21 cellular contexts compared by ENCODE assay signal in genomic region chr1:172405912-172406311, GRCh38. TPM values are rescaled to one million over a fixed set of nuclear protein-coding genes. Genes with fewer than 3 reads are reported as not detected.
DNase-seq lines count a peak whose midpoint lies in the region; ATAC-seq, FAIRE-seq and TF ChIP-seq lines count a peak whose summit lies in the region.
"Had no signal": no experiment of that assay in that cellular context is flagged by ENCODE, and none has a peak within 500 bp of the region (broad histone marks: within the 10 kb centered on the region; RNA-seq: fewer than 3 reads in every experiment).

No MANE protein-coding gene starts in this region.

- no peaks in the 10 kb centered on the region for H3K9me1 ChIP-seq in K562 (ENCODE audit: control insufficient read depth, insufficient read depth, low read length)

- H3K27ac ChIP-seq in K562 (ENCODE audit: extremely low read depth, low read depth, low read length) = no peak overlapping the region
- H3K27ac ChIP-seq in Peyer's patch = no peak overlapping the region
- no peak overlapping the region for H3K27ac ChIP-seq in left ventricle myocardium inferior (replicated peaks)
- H3K27ac ChIP-seq: KMS-11 had no signal

- FAIRE-seq in K562 (lab: Jason Lieb, UNC) = no peak

- no peaks in the 10 kb centered on the region for H3K27me3 ChIP-seq in K562 (ENCODE audit: control insufficient read depth in 2 of 2, insufficient read depth in 2 of 2, low read length in 2 of 2)
- no peaks in the 10 kb centered on the region for H3K27me3 ChIP-seq in Peyer's patch
- H3K27me3 ChIP-seq in left ventricle myocardium inferior (ENCODE audit: low read depth) = no peaks in the 10 kb centered on the region

- no peak overlapping the region for H3K27ac Mint-ChIP-seq in activated CD4-positive, alpha-beta T cell treated with anti-CD3 and anti-CD28 coated beads for 36 hours
- no peak overlapping the region for H3K27ac Mint-ChIP-seq in stimulated activated effector memory CD8-positive, alpha-beta T cell treated with anti-CD3 and anti-CD28 coated beads, Interleukin-12 subunit alpha, Interleukin-12 subunit beta, amount 100 ng/mL, for 72 hours
- H3K27ac Mint-ChIP-seq: CD14-positive monocyte had no signal

- no peak for DNase-seq in activated CD4-positive, alpha-beta T cell treated with anti-CD3 and anti-CD28 coated beads for 36 hours
- DNase-seq in activated CD4-positive, alpha-beta T cell treated with anti-CD3 and anti-CD28 coated beads, Interleukin-2, amount 50 U/mL, for 1 hour = no peak
- DNase-seq in M059J (ENCODE audit: low read depth) (peak; percentile 42), K562 (ENCODE audit: extremely low read depth in 1 of 4, low spot score in 3 of 4) (no peak), Peyer's patch (no peak), left ventricle myocardium inferior (no peak), activated gamma-delta T cell (lab: John Stamatoyannopoulos, UW) (no peak)
- no peak for DNase-seq in stimulated activated effector memory CD8-positive, alpha-beta T cell treated with anti-CD3 and anti-CD28 coated beads, Interleukin-12 subunit alpha, Interleukin-12 subunit beta, amount 100 ng/mL, for 72 hours (ENCODE audit: low spot score in 2 of 2)
- DNase-seq: 8988T, DMS 273 treated with DMSO at 0.1 percent for 48 hours, GF-D8, NCI-H1436, NCI-H1930, NCI-H226, NCI-H524, NCI-H82 had no signal

- H3K36me3 ChIP-seq in K562 (ENCODE audit: control insufficient read depth, insufficient read depth, low read length) (no peaks in the 10 kb centered on the region), Peyer's patch (no peaks in the 10 kb centered on the region), left ventricle myocardium inferior (no peaks in the 10 kb centered on the region)

- no peak for TF ChIP-seq CTCF in K562 (IDR thresholded peaks at IDR 0.05 in 2 of 3, conservative IDR thresholded peaks at IDR 0.05 in 1 of 3; ENCODE audit: insufficient read depth in 2 of 3, low read depth in 1 of 3, low read length in 3 of 3)
- no peak for TF ChIP-seq CTCF in Peyer's patch (IDR thresholded peaks at IDR 0.05)
- TF ChIP-seq CTCF in left ventricle myocardium inferior (IDR thresholded peaks at IDR 0.05; ENCODE audit: borderline replicate concordance) = no peak

- H3K27me3 Mint-ChIP-seq in activated CD4-positive, alpha-beta T cell treated with anti-CD3 and anti-CD28 coated beads for 36 hours = no peaks in the 10 kb centered on the region

- no peak overlapping the region for H3K9ac ChIP-seq in K562 (ENCODE audit: insufficient read depth in 1 of 2, low read depth in 2 of 2, low read length in 2 of 2)
- H3K9ac ChIP-seq: KMS-11 had no signal

- POLR2A ChIA-PET in activated CD4-positive, alpha-beta T cell treated with anti-CD3 and anti-CD28 coated beads for 36 hours (lab: Charles Lee) = no interaction called here
- POLR2A ChIA-PET in K562 (lab: Yijun Ruan, JAX) = interaction anchor here (0.6 kb wide), 1 partner anchor 46 kb away, joined by 3 read pairs; no protein-coding TSS in a partner anchor

- H3K4me1 Mint-ChIP-seq in activated CD4-positive, alpha-beta T cell treated with anti-CD3 and anti-CD28 coated beads for 36 hours = peaks cover 16% of the 10 kb centered on the region
- peaks cover 12% of the 10 kb centered on the region for H3K4me1 Mint-ChIP-seq in stimulated activated effector memory CD8-positive, alpha-beta T cell treated with anti-CD3 and anti-CD28 coated beads, Interleukin-12 subunit alpha, Interleukin-12 subunit beta, amount 100 ng/mL, for 72 hours
- H3K4me1 Mint-ChIP-seq: CD14-positive monocyte had no signal

- H3K4me3 ChIP-seq in K562 = no peak overlapping the region
- H3K4me3 ChIP-seq in Peyer's patch = no peak overlapping the region
- H3K4me3 ChIP-seq in left ventricle myocardium inferior = no peak overlapping the region

- ATAC-seq in activated CD4-positive, alpha-beta T cell treated with anti-CD3 and anti-CD28 coated beads for 36 hours = peak; percentile 61
- ATAC-seq in K562 = no peak
- ATAC-seq in stimulated activated effector memory CD8-positive, alpha-beta T cell treated with anti-CD3 and anti-CD28 coated beads, Interleukin-12 subunit alpha, Interleukin-12 subunit beta, amount 100 ng/mL, for 72 hours = peak; percentile 85

- no peaks in the 10 kb centered on the region for H3K36me3 Mint-ChIP-seq in activated CD4-positive, alpha-beta T cell treated with anti-CD3 and anti-CD28 coated beads for 36 hours (ENCODE audit: low read depth)
- H3K36me3 Mint-ChIP-seq in stimulated activated effector memory CD8-positive, alpha-beta T cell treated with anti-CD3 and anti-CD28 coated beads, Interleukin-12 subunit alpha, Interleukin-12 subunit beta, amount 100 ng/mL, for 72 hours = no peaks in the 10 kb centered on the region
- H3K36me3 Mint-ChIP-seq: CD14-positive monocyte had no signal

- H2AFZ ChIP-seq in K562 (ENCODE audit: low read depth, low read length) = no peak overlapping the region

- BruUV-seq in K562 (replicated peaks; lab: Mats Ljungman, UMichigan) = no TSS peak

- no peak for TF ChIP-seq EP300 in K562 (IDR thresholded peaks at IDR 0.05; ENCODE audit: low read length)

- TF ChIP-seq POLR2A in K562 (conservative IDR thresholded peaks at IDR 0.05) = no peak
- TF ChIP-seq POLR2A in Peyer's patch (IDR thresholded peaks at IDR 0.05) = no peak

- intact Hi-C loops in activated CD4-positive, alpha-beta T cell treated with anti-CD3 and anti-CD28 coated beads for 36 hours (cut with DNase I, micrococcal nuclease) = no loop called here
- intact Hi-C loops in K562 (cut with micrococcal nuclease) (no loop called here), left ventricle myocardium inferior (cut with micrococcal nuclease) (loop anchor here (10.0 kb wide), 1 partner anchor 321 kb away; no protein-coding TSS in a partner anchor)

- no peak for TF ChIP-seq RAD21 in K562 (CRISPR knock-in tag; conservative IDR thresholded peaks at IDR 0.05 in 1 of 2, IDR thresholded peaks at IDR 0.05 in 1 of 2)

- no peak overlapping the region for H3K4me3 Mint-ChIP-seq in activated CD4-positive, alpha-beta T cell treated with anti-CD3 and anti-CD28 coated beads for 36 hours
- no peak overlapping the region for H3K4me3 Mint-ChIP-seq in stimulated activated effector memory CD8-positive, alpha-beta T cell treated with anti-CD3 and anti-CD28 coated beads, Interleukin-12 subunit alpha, Interleukin-12 subunit beta, amount 100 ng/mL, for 72 hours
- H3K4me3 Mint-ChIP-seq: CD14-positive monocyte had no signal

- no peaks in the 10 kb centered on the region for H4K20me1 ChIP-seq in K562 (replicated peaks; ENCODE audit: control insufficient read depth, insufficient read depth, low read length)

- H3K4me1 ChIP-seq in K562 (replicated peaks in 1 of 2; ENCODE audit: control insufficient read depth in 2 of 2, insufficient read depth in 2 of 2, low read length in 2 of 2) = no peaks in the 10 kb centered on the region; a peak in 1 of 5 replicates
- no peaks in the 10 kb centered on the region for H3K4me1 ChIP-seq in Peyer's patch
- peaks cover 10% of the 10 kb centered on the region for H3K4me1 ChIP-seq in left ventricle myocardium inferior

- no peaks in the 10 kb centered on the region for H3K79me2 ChIP-seq in K562 (ENCODE audit: control insufficient read depth, insufficient read depth, low read length)

- no peaks in the 10 kb centered on the region for H3K9me3 Mint-ChIP-seq in activated CD4-positive, alpha-beta T cell treated with anti-CD3 and anti-CD28 coated beads for 36 hours (ENCODE audit: low read depth)
- H3K9me3 Mint-ChIP-seq in stimulated activated effector memory CD8-positive, alpha-beta T cell treated with anti-CD3 and anti-CD28 coated beads, Interleukin-12 subunit alpha, Interleukin-12 subunit beta, amount 100 ng/mL, for 72 hours = no peaks in the 10 kb centered on the region
- H3K9me3 Mint-ChIP-seq: CD14-positive monocyte had no signal

- in situ Hi-C loops in K562 (cut with MboI) = no loop called here

- no peak overlapping the region for H3K4me2 ChIP-seq in K562 (ENCODE audit: insufficient read depth, low read length)
- H3K4me2 ChIP-seq: KMS-11 had no signal

- H3K9me3 ChIP-seq in K562 (replicated peaks; ENCODE audit: control insufficient read depth, insufficient read depth, low read depth, low read length) (no peaks in the 10 kb centered on the region), Peyer's patch (no peaks in the 10 kb centered on the region), left ventricle myocardium inferior (replicated peaks) (no peaks in the 10 kb centered on the region)

- CTCF ChIA-PET in activated CD4-positive, alpha-beta T cell treated with anti-CD3 and anti-CD28 coated beads for 36 hours (lab: Charles Lee) = interaction anchor here (0.7 to 2.0 kb wide), 6 partner anchors 66 to 410 kb away, joined by 3 to 6 read pairs (median 3); no protein-coding TSS in a partner anchor
- CTCF ChIA-PET in K562 (lab: Yijun Ruan, JAX; ENCODE audit: low intra/inter-chr PET ratio) = no interaction called here

RNA-seq across cellular contexts. Expression of gene C1orf105, which starts 14.6 kb away (rescaled TPM):
- total RNA-seq in activated CD4-positive, alpha-beta T cell treated with anti-CD3 and anti-CD28 coated beads for 36 hours = not detected
- not detected in 2 replicates for total RNA-seq in M059J (2014; rRNA removed; shearing (Covaris generic))
- total RNA-seq in K562 (2011; cell fraction: chromatin; rRNA removed; ENCODE audit: low replicate concordance) = not detected in 2 replicates
- total RNA-seq in K562 (2011; cell fraction: nucleolus; rRNA removed) = not detected in 2 replicates
- total RNA-seq in K562 (2011; cell fraction: nucleoplasm; rRNA removed) = not detected in 2 replicates
- not detected in 2 replicates for total RNA-seq in K562 (2014; rRNA removed)
- not detected in 2 replicates for total RNA-seq in K562 (2014; rRNA removed; fragmentation: Illumina TruSeq; extraction: Trizol)
- not detected in 2 replicates for total RNA-seq in K562 (2015; rRNA removed; fragmentation: Illumina TruSeq; extraction: Trizol)
- not detected in 2 replicates for total RNA-seq in K562 (2021)
- 0.08 TPM in 1 of 2 replicates, not detected in the other for polyA plus RNA-seq in K562 (2011; rRNA removed)
- polyA plus RNA-seq in K562 (2011; cell fraction: cytosol; rRNA removed) = not detected in 2 replicates
- not detected in 2 replicates for polyA plus RNA-seq in K562 (2011; cell fraction: nucleus; rRNA removed)
- polyA plus RNA-seq in K562 (2012) = not detected in 2 replicates
- polyA plus RNA-seq in K562 (2014; fragmentation: Illumina TruSeq; extraction: Trizol) = 0.19 TPM in 1 of 2 replicates, not detected in the other
- polyA plus RNA-seq in K562 (2014; fragmentation: Nextera tagmentation; extraction: Ambion mirVana) = not detected
- not detected in 2 replicates for polyA plus RNA-seq in K562 (2014; rRNA removed)
- polyA minus RNA-seq in K562 (2011; rRNA and poly(A)+ RNA removed) = not detected in 2 replicates
- polyA minus RNA-seq in K562 (2011; cell fraction: cytosol; rRNA and poly(A)+ RNA removed) = not detected in 2 replicates
- not detected in 2 replicates for polyA minus RNA-seq in K562 (2011; cell fraction: nucleus; rRNA and poly(A)+ RNA removed)
- not detected for total RNA-seq in Peyer's patch
- total RNA-seq in left ventricle myocardium inferior = 8.5 TPM
- total RNA-seq: H4, HT-29 had no signal
- polyA plus RNA-seq: AG04450, CD14-positive monocyte had no signal

RNA-seq across cellular contexts. Expression of gene PIGC, which starts 38.0 kb away (rescaled TPM):
- 10 to 100 TPM; 14.7 to 17.1 TPM for total RNA-seq in activated CD4-positive, alpha-beta T cell treated with anti-CD3 and anti-CD28 coated beads for 36 hours
- total RNA-seq in M059J (2014; rRNA removed; shearing (Covaris generic)) = 35.5 and 40.6 TPM in 2 replicates
- 43.3 and 43.8 TPM in 2 replicates for total RNA-seq in K562 (2011; cell fraction: chromatin; rRNA removed; ENCODE audit: low replicate concordance)
- total RNA-seq in K562 (2011; cell fraction: nucleolus; rRNA removed) = 42.9 and 48.8 TPM in 2 replicates
- total RNA-seq in K562 (2011; cell fraction: nucleoplasm; rRNA removed) = 52.9 and 57.7 TPM in 2 replicates
- 30.5 and 34.4 TPM in 2 replicates for total RNA-seq in K562 (2014; rRNA removed)
- total RNA-seq in K562 (2014; rRNA removed; fragmentation: Illumina TruSeq; extraction: Trizol) = 54.7 and 62.1 TPM in 2 replicates
- 44.5 and 46.0 TPM in 2 replicates for total RNA-seq in K562 (2015; rRNA removed; fragmentation: Illumina TruSeq; extraction: Trizol)
- 38.9 and 40.3 TPM in 2 replicates for total RNA-seq in K562 (2021)
- 59.3 and 60.4 TPM in 2 replicates for polyA plus RNA-seq in K562 (2011; rRNA removed)
- polyA plus RNA-seq in K562 (2011; cell fraction: cytosol; rRNA removed) = 50.8 and 72.2 TPM in 2 replicates
- 31.5 and 37.4 TPM in 2 replicates for polyA plus RNA-seq in K562 (2011; cell fraction: nucleus; rRNA removed)
- polyA plus RNA-seq in K562 (2012) = 49.3 and 58.4 TPM in 2 replicates
- 56.4 and 59.3 TPM in 2 replicates for polyA plus RNA-seq in K562 (2014; fragmentation: Illumina TruSeq; extraction: Trizol)
- polyA plus RNA-seq in K562 (2014; fragmentation: Nextera tagmentation; extraction: Ambion mirVana) = 10 to 100 TPM; 92.9 to 97.9 TPM
- polyA plus RNA-seq in K562 (2014; rRNA removed) = 39.1 and 49.9 TPM in 2 replicates
- polyA minus RNA-seq in K562 (2011; rRNA and poly(A)+ RNA removed) = 54.5 and 72.3 TPM in 2 replicates
- polyA minus RNA-seq in K562 (2011; cell fraction: cytosol; rRNA and poly(A)+ RNA removed) = 14.7 and 28.0 TPM in 2 replicates
- polyA minus RNA-seq in K562 (2011; cell fraction: nucleus; rRNA and poly(A)+ RNA removed) = 22.5 and 45.2 TPM in 2 replicates
- total RNA-seq in Peyer's patch = 10 to 100 TPM; 19.0 to 24.5 (median 20.4) TPM
- 15.4 TPM for total RNA-seq in left ventricle myocardium inferior
